8 cellular contexts compared by ENCODE assay signal in the genomic region with DNA sequence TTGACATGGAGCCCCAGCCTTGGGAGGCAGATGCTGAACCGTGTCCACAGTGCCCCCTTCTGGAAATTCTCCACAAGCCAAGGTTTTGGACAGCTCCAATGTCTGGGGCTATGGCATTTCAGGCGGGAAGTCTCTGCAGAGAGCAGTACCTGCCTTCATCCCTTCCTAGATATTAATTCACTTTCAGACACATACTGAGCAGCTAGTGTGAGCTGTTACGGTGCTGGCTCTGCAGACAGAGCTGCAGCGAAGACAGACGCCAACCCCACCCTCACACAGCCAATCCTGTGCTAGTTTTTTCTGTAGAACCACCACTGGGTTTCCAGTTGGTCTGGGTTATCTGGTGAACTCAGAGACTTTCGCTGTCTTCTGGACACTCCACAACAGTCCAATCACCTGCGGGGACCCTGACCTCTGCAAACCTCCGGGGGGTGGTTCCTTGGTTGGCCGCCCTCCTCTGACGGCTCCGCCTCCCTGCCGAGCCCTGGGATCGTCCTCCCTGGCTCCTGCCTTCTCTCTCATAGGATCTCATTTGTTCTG. TPM values are rescaled to one million over a fixed set of nuclear protein-coding genes. Genes with fewer than 3 reads are reported as not detected.
DNase-seq lines count a peak whose midpoint lies in the region; ATAC-seq and TF ChIP-seq lines count a peak whose summit lies in the region.

No MANE protein-coding gene starts in this region.

- no peaks in the 10 kb centered on the region for H3K9me3 ChIP-seq in SJCRH30 (replicated peaks)
- H3K9me3 ChIP-seq in parathyroid adenoma (ENCODE audit: control insufficient read depth, low read length) = no peaks in the 10 kb centered on the region

- H3K27me3 ChIP-seq in SJCRH30 = no peaks in the 10 kb centered on the region
- H3K27me3 ChIP-seq in parathyroid adenoma (ENCODE audit: control insufficient read depth, insufficient read depth, low read length) = no peaks in the 10 kb centered on the region

- H3K27ac ChIP-seq in SJCRH30 (no peak overlapping the region), parathyroid adenoma (no peak overlapping the region)

- peak overlapping the region; percentile 66 for H2AFZ ChIP-seq in parathyroid adenoma

- H3K36me3 ChIP-seq in SJCRH30 = peaks cover 13% of the 10 kb centered on the region; the same call in 1 of the 2 replicates
- no peaks in the 10 kb centered on the region for H3K36me3 ChIP-seq in parathyroid adenoma (ENCODE audit: control insufficient read depth, insufficient read depth, low read length)

- H3K9ac ChIP-seq in parathyroid adenoma = no peak overlapping the region

- DNase-seq in DMS114 treated with DMSO at 0.1 percent for 48 hours (lab: John Stamatoyannopoulos, UW; ENCODE audit: unreplicated experiment) (peak; percentile 43), Kasumi-1 (lab: John Stamatoyannopoulos, UW) (peak; percentile 48 to 79), SJCRH30 (peak; percentile 84 to 94), glomerular endothelial cell (ENCODE audit: extremely low read depth, low read depth, low spot score) (peak; percentile 34)
- peak; percentile 68 for DNase-seq in activated naive CD4-positive, alpha-beta T cell treated with Interleukin-2 at 50 U/mL for 16 hours

- H3K4me1 ChIP-seq in SJCRH30 (peaks cover 10% of the 10 kb centered on the region), parathyroid adenoma (no peaks in the 10 kb centered on the region)

- no peak for ATAC-seq in HG03378 (IDR thresholded peaks at IDR 0.05; ENCODE audit: unreplicated experiment)
- no peak for ATAC-seq in GM18867 (IDR thresholded peaks at IDR 0.05; ENCODE audit: unreplicated experiment)

- H3K4me3 ChIP-seq in SJCRH30 = no peak overlapping the region
- H3K4me3 ChIP-seq in parathyroid adenoma (ENCODE audit: low read depth, low read length) = no peak overlapping the region

- H3K4me2 ChIP-seq in parathyroid adenoma (ENCODE audit: low read length) = no peak overlapping the region

- TF ChIP-seq CTCF in parathyroid adenoma (IDR thresholded peaks at IDR 0.05) = no peak

- no peaks in the 10 kb centered on the region for H3K79me2 ChIP-seq in parathyroid adenoma

RNA-seq across cellular contexts. Expression of gene LMF2, which starts 9.1 kb away (rescaled TPM):
- total RNA-seq in SJCRH30 (2014; rRNA removed; shearing (Covaris generic)) = 39.2 and 48.8 TPM in 2 replicates
- total RNA-seq in glomerular endothelial cell = 82.2 and 93.8 TPM in 2 replicates

RNA-seq across cellular contexts. Expression of gene NCAPH2, which starts 9.6 kb away (rescaled TPM):
- total RNA-seq in SJCRH30 (2014; rRNA removed; shearing (Covaris generic)) = 87.0 and 94.2 TPM in 2 replicates
- total RNA-seq in glomerular endothelial cell = 20.9 and 30.9 TPM in 2 replicates

RNA-seq across cellular contexts. Expression of gene MIOX, which starts 11.7 kb away (rescaled TPM):
- total RNA-seq in SJCRH30 (2014; rRNA removed; shearing (Covaris generic)) = not detected in 2 replicates
- not detected in 2 replicates for total RNA-seq in glomerular endothelial cell

RNA-seq across cellular contexts. Expression of gene ADM2, which starts 17.0 kb away (rescaled TPM):
- total RNA-seq in SJCRH30 (2014; rRNA removed; shearing (Covaris generic)) = not detected in 2 replicates
- 3.1 and 5.4 TPM in 2 replicates for total RNA-seq in glomerular endothelial cell

RNA-seq across cellular contexts. Expression of gene SBF1, which starts 23.6 kb away (rescaled TPM):
- 90.2 and 100 TPM in 2 replicates for total RNA-seq in SJCRH30 (2014; rRNA removed; shearing (Covaris generic))
- 53.7 and 66.0 TPM in 2 replicates for total RNA-seq in glomerular endothelial cell

Comparison
In these comparisons a context has a peak if more than half of its experiments do, and no peak if none do; other contexts are left out.
1. DNase-seq: peak in every context shown above with its lines; median percentile 89 in SJCRH30; 68 in activated naive CD4-positive, alpha-beta T cell treated with Interleukin-2 at 50 U/mL for 16 hours; 64 in Kasumi-1; 43 in DMS114 treated with DMSO at 0.1 percent for 48 hours; 34 in glomerular endothelial cell.